ENCODE assay signal across 8 cellular contexts in genomic region chr11:910044-910588, GRCh38. TPM values are rescaled to one million over a fixed set of nuclear protein-coding genes. Genes with fewer than 3 reads are reported as not detected.
DNase-seq lines count a peak whose midpoint lies in the region; ATAC-seq and TF ChIP-seq lines count a peak whose summit lies in the region.

No MANE protein-coding gene starts in this region.

- ATAC-seq in omental fat pad (ENCODE audit: low FRiP score) (peak; percentile 7), GM18520 (IDR thresholded peaks at IDR 0.05; ENCODE audit: unreplicated experiment) (no peak)

- H3K4me1 ChIP-seq in BLaER1 (peaks cover 41% of the 10 kb centered on the region), SJSA1 (replicated peaks) (peaks cover 4% of the 10 kb centered on the region)

- DNase-seq in H7 (peak; percentile 77), SJSA1 (ENCODE audit: low read depth in 1 of 2, low spot score in 2 of 2) (no peak), epithelial cell of esophagus (ENCODE audit: low read depth) (no peak), omental fat pad (ENCODE audit: low spot score) (no peak), dermis blood vessel endothelial cell (no peak)
- DNase-seq in NK-92 treated with Interleukin-12 subunit alpha and Interleukin-12 subunit beta, amount 100 ng/mL, for 24 hours (lab: John Stamatoyannopoulos, UW): no peak

- peak overlapping the region; percentile 91 for H3K9ac ChIP-seq in BLaER1

- H3K9me3 ChIP-seq in BLaER1 (no peaks in the 10 kb centered on the region), SJSA1 (replicated peaks) (no peaks in the 10 kb centered on the region)

- peak overlapping the region; percentile 94 for H3K4me2 ChIP-seq in BLaER1

- H4K20me1 ChIP-seq in BLaER1: peaks cover 53% of the 10 kb centered on the region

- TF ChIP-seq CTCF in epithelial cell of esophagus (IDR thresholded peaks at IDR 0.05; ENCODE audit: insufficient read depth, low read depth, low read length, missing control alignments): no peak
- TF ChIP-seq CTCF in omental fat pad (IDR thresholded peaks at IDR 0.05): no peak

- no peaks in the 10 kb centered on the region for H3K27me3 ChIP-seq in BLaER1
- no peaks in the 10 kb centered on the region for H3K27me3 ChIP-seq in H7 (ENCODE audit: control insufficient read depth, insufficient read depth, low read length)
- no peaks in the 10 kb centered on the region for H3K27me3 ChIP-seq in SJSA1 (replicated peaks)

- H3K4me3 ChIP-seq in BLaER1 (peak overlapping the region; percentile 91), H7 (ENCODE audit: insufficient read depth, low read depth, low read length) (peak overlapping the region; percentile 84), SJSA1 (peak overlapping the region; percentile 84), epithelial cell of esophagus (ENCODE audit: low read length) (peak overlapping the region; percentile 75)

- peak overlapping the region; percentile 96 for H3K27ac ChIP-seq in BLaER1
- no peak overlapping the region for H3K27ac ChIP-seq in SJSA1

- H3K36me3 ChIP-seq in BLaER1: peaks cover 42% of the 10 kb centered on the region
- H3K36me3 ChIP-seq in H7 (replicated peaks; ENCODE audit: control insufficient read depth, insufficient read depth, low read length): no peaks in the 10 kb centered on the region; the same call in 1 of the 2 replicates
- no peaks in the 10 kb centered on the region for H3K36me3 ChIP-seq in SJSA1

RNA-seq across cellular contexts. Expression of gene CHID1, which starts 0.5 kb away (rescaled TPM):
- 36.9 and 38.1 TPM in 2 replicates for total RNA-seq in H7 (2014; rRNA removed; shearing (Covaris generic))
- 17.7 and 22.1 TPM in 2 replicates for total RNA-seq in SJSA1 (2014; rRNA removed; shearing (Covaris generic))
- total RNA-seq in omental fat pad: 10 to 100 TPM; 56.6 to 90.5 (median 79.8) TPM
- 38.1 and 56.4 TPM in 2 replicates for total RNA-seq in dermis blood vessel endothelial cell

RNA-seq across cellular contexts. Expression of gene AP2A2, which starts 15.6 kb away (rescaled TPM):
- 36.1 and 46.8 TPM in 2 replicates for total RNA-seq in H7 (2014; rRNA removed; shearing (Covaris generic))
- total RNA-seq in SJSA1 (2014; rRNA removed; shearing (Covaris generic)): 15.6 and 17.7 TPM in 2 replicates
- total RNA-seq in omental fat pad: 100 to 1,000 TPM in 2 of 4 donors, 10 to 100 TPM in 2; 68.4 to 126 (median 99.2) TPM
- 51.1 and 57.9 TPM in 2 replicates for total RNA-seq in dermis blood vessel endothelial cell
